Comparison of ENCODE assay signal across 33 cellular contexts in the genomic region with DNA sequence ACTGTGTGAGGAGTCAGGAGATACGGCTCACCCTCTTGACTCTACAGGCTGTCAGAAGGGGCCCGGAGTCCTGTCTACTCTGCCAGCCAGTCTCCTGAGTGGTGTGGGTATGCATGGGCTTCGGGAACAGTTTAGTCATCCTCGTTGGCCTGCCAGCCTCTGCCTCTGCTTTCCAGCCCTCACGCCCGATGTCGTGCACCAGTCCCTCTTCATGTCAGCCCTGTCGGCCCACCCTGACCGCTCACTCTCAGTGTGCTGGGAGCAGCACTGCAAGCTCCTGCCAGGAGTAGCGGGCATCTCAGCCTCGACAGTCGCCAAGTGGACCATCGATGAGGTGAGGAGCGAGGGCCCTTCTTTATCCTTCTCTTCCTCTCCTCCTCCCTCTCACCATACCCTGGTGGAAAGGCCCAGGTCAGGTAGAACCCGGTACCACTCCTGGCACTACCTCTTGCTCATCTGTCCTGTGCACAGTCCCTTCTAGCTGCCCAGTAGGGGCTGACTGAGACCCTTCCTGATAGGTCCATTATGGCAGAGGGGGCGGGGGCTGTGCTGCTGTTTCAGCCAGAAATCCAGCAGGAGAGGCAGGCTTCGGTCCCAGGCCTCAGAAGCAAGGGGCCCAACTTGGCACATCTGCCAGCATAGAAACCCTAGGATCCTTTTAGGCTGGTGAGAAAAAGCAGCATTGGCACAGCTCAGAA. TPM values are rescaled to one million over a fixed set of nuclear protein-coding genes. Genes with fewer than 3 reads are reported as not detected.
"Had no signal": no experiment of that assay in that cellular context is flagged by ENCODE, and none has a peak within 500 bp of the region (broad histone marks: within the 10 kb centered on the region; RNA-seq: fewer than 3 reads in every experiment).

No MANE protein-coding gene starts in this region.

- ATAC-seq: foreskin keratinocyte; gastroesophageal sphincter; left ventricle myocardium superior; lower lobe of right lung; sciatic nerve; stimulated activated naive CD8-positive, alpha-beta T cell treated with anti-CD3 and anti-CD28 coated beads, Interleukin-15, amount 100 ng/mL, for 72 hours had no signal

- H3K4me3 Mint-ChIP-seq: dendritic cell treated with granulocyte-macrophage colony-stimulating factor and Interleukin-4, amounts not matched to agents 40 ng/mL and 50 ng/mL, for 4 days; naive B cell; nephron; stimulated activated naive CD8-positive, alpha-beta T cell treated with anti-CD3 and anti-CD28 coated beads, Interleukin-15, amount 100 ng/mL, for 72 hours; type B pancreatic cell had no signal

- H3K4me2 ChIP-seq: smooth muscle cell had no signal

- H3K4me1 ChIP-seq: esophagus muscularis mucosa, gastroesophageal sphincter, lower lobe of right lung, tibial artery had no signal

- H3K9me3 Mint-ChIP-seq: dendritic cell treated with granulocyte-macrophage colony-stimulating factor and Interleukin-4, amounts not matched to agents 40 ng/mL and 50 ng/mL, for 4 days; naive B cell; nephron; stimulated activated naive CD8-positive, alpha-beta T cell treated with anti-CD3 and anti-CD28 coated beads, Interleukin-15, amount 100 ng/mL, for 72 hours; type B pancreatic cell had no signal

- H3K27me3 ChIP-seq: esophagus muscularis mucosa, foreskin keratinocyte, gastroesophageal sphincter, heart right ventricle, ovary, testis, tibial artery had no signal

- FAIRE-seq: colon, endothelial cell of umbilical vein, islet of Langerhans, urothelium cell line had no signal

- DNase-seq: central memory CD4-positive, alpha-beta T cell; effector CD8-positive, alpha-beta T cell; foreskin keratinocyte; glutamatergic neuron; heart right ventricle; hippocampal formation; kidney glomerular epithelial cell; left ventricle myocardium superior; lower lobe of right lung; naive B cell; nucleus accumbens; ovary; retina; stimulated activated CD4-positive, alpha-beta T cell treated with anti-CD3 and anti-CD28 coated beads, Interleukin-12 subunit alpha, Interleukin-12 subunit beta, amount 100 ng/mL, for 4 hours; stimulated activated CD4-positive, alpha-beta T cell treated with anti-CD3 and anti-CD28 coated beads, Interleukin-1b, Interleukin-23, amount 100 ng/mL, for 48 hours; stimulated activated CD4-positive, alpha-beta T cell treated with anti-CD3 and anti-CD28 coated beads, Interleukin-4, amount 100 ng/mL, for 1 hour; stimulated activated CD8-positive, alpha-beta memory T cell treated with anti-CD3 and anti-CD28 coated beads, Interleukin-4, amount 100 ng/mL, for 48 hours; stimulated activated naive CD4-positive, alpha-beta T cell; stimulated activated naive CD8-positive, alpha-beta T cell treated with anti-CD3 and anti-CD28 coated beads, Interleukin-15, amount 100 ng/mL, for 72 hours; testis had no signal

- H3K27ac ChIP-seq: esophagus muscularis mucosa, foreskin keratinocyte, gastroesophageal sphincter, heart right ventricle, lower lobe of right lung, ovary, testis, tibial artery had no signal

- H3K4me3 ChIP-seq: esophagus muscularis mucosa, gastroesophageal sphincter, heart right ventricle, lower lobe of right lung, ovary, smooth muscle cell, testis, tibial artery had no signal

- H3K27me3 Mint-ChIP-seq: dendritic cell treated with granulocyte-macrophage colony-stimulating factor and Interleukin-4, amounts not matched to agents 40 ng/mL and 50 ng/mL, for 4 days; stimulated activated naive CD8-positive, alpha-beta T cell treated with anti-CD3 and anti-CD28 coated beads, Interleukin-15, amount 100 ng/mL, for 72 hours; type B pancreatic cell had no signal

- H3K36me3 Mint-ChIP-seq: naive B cell had no signal

- H3K27ac Mint-ChIP-seq: dendritic cell treated with granulocyte-macrophage colony-stimulating factor and Interleukin-4, amounts not matched to agents 40 ng/mL and 50 ng/mL, for 4 days; naive B cell; nephron; stimulated activated naive CD8-positive, alpha-beta T cell treated with anti-CD3 and anti-CD28 coated beads, Interleukin-15, amount 100 ng/mL, for 72 hours; type B pancreatic cell had no signal

- H3K36me3 ChIP-seq: ovary had no signal

- H3K9me3 ChIP-seq: esophagus muscularis mucosa, gastroesophageal sphincter, heart right ventricle, lower lobe of right lung, ovary, testis, tibial artery had no signal

- H3K4me1 Mint-ChIP-seq: nephron; stimulated activated naive CD8-positive, alpha-beta T cell treated with anti-CD3 and anti-CD28 coated beads, Interleukin-15, amount 100 ng/mL, for 72 hours had no signal

RNA-seq across cellular contexts. Expression of a gene that starts 18.7 kb away (rescaled TPM):
- total RNA-seq: pulmonary artery endothelial cell had no signal
